9 cellular contexts compared by ENCODE assay signal in genomic region chr2:218860950-218861381, GRCh38. TPM values are rescaled to one million over a fixed set of nuclear protein-coding genes. Genes with fewer than 3 reads are reported as not detected.
DNase-seq lines count a peak whose midpoint lies in the region; TF ChIP-seq lines count a peak whose summit lies in the region.
"Had no signal": no experiment of that assay in that cellular context is flagged by ENCODE, and none has a peak within 500 bp of the region (broad histone marks: within the 10 kb centered on the region; RNA-seq: fewer than 3 reads in every experiment).

No MANE protein-coding gene starts in this region.

- H3K36me3 ChIP-seq in mesodermal cell (ENCODE audit: control insufficient read depth, insufficient read depth, low read length) (no peaks in the 10 kb centered on the region), Karpas-422 (ENCODE audit: insufficient read depth, low read length) (no peaks in the 10 kb centered on the region), MM.1S (replicated peaks; ENCODE audit: insufficient read depth, low read length) (no peaks in the 10 kb centered on the region)

- H3K27me3 ChIP-seq in Karpas-422 (ENCODE audit: low read length) (no peaks in the 10 kb centered on the region), MM.1S (replicated peaks; ENCODE audit: insufficient read depth, low read length) (peaks cover 55% of the 10 kb centered on the region)

- no peaks in the 10 kb centered on the region for H3K9me3 ChIP-seq in mesodermal cell (ENCODE audit: control insufficient read depth, low read length)
- no peaks in the 10 kb centered on the region for H3K9me3 ChIP-seq in Karpas-422 (ENCODE audit: low read length)
- no peaks in the 10 kb centered on the region for H3K9me3 ChIP-seq in MM.1S (replicated peaks; ENCODE audit: insufficient read depth, low read length)

- peak; percentile 48 for DNase-seq in HCEC 1CT
- peak; percentile 97 for DNase-seq in NCI-H524 (lab: John Stamatoyannopoulos, UW)
- peak; percentile 15 to 70 for DNase-seq in cardiac fibroblast (ENCODE audit: low read depth in 2 of 2)
- DNase-seq in cortex of kidney (lab: John Stamatoyannopoulos, UW) = no peak
- DNase-seq in superior temporal gyrus (ENCODE audit: extremely low spot score) = no peak
- no peak for DNase-seq in Karpas-422
- DNase-seq in MM.1S = no peak

- WGBS in mesodermal cell (ENCODE audit: insufficient coverage in 2 of 2), 2 experiments = 1% methylated on average over 16 to 18 of the region's 21 CpGs

- no peak overlapping the region for H3K9ac ChIP-seq in Karpas-422 (ENCODE audit: low read length)
- no peak overlapping the region for H3K9ac ChIP-seq in MM.1S (ENCODE audit: low read length)

- no peaks in the 10 kb centered on the region for H3K9me2 ChIP-seq in Karpas-422 (replicated peaks; ENCODE audit: insufficient read depth, low read length)
- H3K9me2 ChIP-seq in MM.1S (replicated peaks; ENCODE audit: insufficient read depth, low read length) = no peaks in the 10 kb centered on the region

- no peaks in the 10 kb centered on the region for H3F3A ChIP-seq in MM.1S (ENCODE audit: insufficient read depth, low read length)

- H3K4me1 ChIP-seq in mesodermal cell (ENCODE audit: control insufficient read depth, insufficient read depth, low read length, poor library complexity, severe bottlenecking) (peaks cover 19% of the 10 kb centered on the region), Karpas-422 (ENCODE audit: low read length) (no peaks in the 10 kb centered on the region), MM.1S (ENCODE audit: low read length) (0 out of 2 replicates have a peak, but pooled peaks cover 4% of the 10 kb centered on the region)

- H3K4me2 ChIP-seq in Karpas-422 (ENCODE audit: low read depth, low read length, poor library complexity, severe bottlenecking) (no peak overlapping the region), MM.1S (ENCODE audit: low read depth, low read length) (no peak overlapping the region)

- TF ChIP-seq CTCF in cardiac fibroblast (IDR thresholded peaks at IDR 0.05; ENCODE audit: low read depth, low read length) (no peak), MM.1S (IDR thresholded peaks at IDR 0.05; ENCODE audit: low read length) (no peak)

- no peaks in the 10 kb centered on the region for H4K20me1 ChIP-seq in Karpas-422 (ENCODE audit: insufficient read depth, low read depth, low read length)
- H4K20me1 ChIP-seq in MM.1S (ENCODE audit: insufficient read depth, low read length) = no peaks in the 10 kb centered on the region

- H2AFZ ChIP-seq in Karpas-422 (ENCODE audit: low read length) (no peak overlapping the region), MM.1S (ENCODE audit: low read length) (no peak overlapping the region)

- H3K27ac ChIP-seq in mesodermal cell (ENCODE audit: low read depth, low read length, severe bottlenecking) (no peak overlapping the region), Karpas-422 (ENCODE audit: low read length) (no peak overlapping the region), MM.1S (ENCODE audit: low read length) (no peak overlapping the region)
- H3K27ac ChIP-seq: epithelial cell of prostate had no signal

- H3K79me2 ChIP-seq in Karpas-422 (ENCODE audit: low read length) (no peaks in the 10 kb centered on the region), MM.1S (ENCODE audit: low read length) (no peaks in the 10 kb centered on the region)

- no peak overlapping the region for H3K4me3 ChIP-seq in cardiac fibroblast (replicated peaks in 1 of 2; ENCODE audit: low read depth in 2 of 2, low read length in 2 of 2)
- peak overlapping the region; percentile 16 for H3K4me3 ChIP-seq in mesodermal cell (ENCODE audit: extremely low read depth, insufficient read depth, low read length, poor library complexity, severe bottlenecking)
- H3K4me3 ChIP-seq in Karpas-422 (ENCODE audit: low read length) = no peak overlapping the region
- H3K4me3 ChIP-seq in MM.1S (ENCODE audit: low read length) = no peak overlapping the region

RNA-seq across cellular contexts. Expression of gene WNT6, which starts 1.4 kb away (rescaled TPM):
- polyA plus RNA-seq in mesodermal cell (2013, experiment 1 of 2) = 0.22 TPM
- 0.40 TPM for polyA plus RNA-seq in mesodermal cell (2013, experiment 2 of 2)
- total RNA-seq in Karpas-422 (2014; rRNA removed; shearing (Covaris generic); ENCODE audit: low replicate concordance) = 7.8 and 7.9 TPM in 2 replicates

RNA-seq across cellular contexts. Expression of gene WNT10A, which starts 19.7 kb away (rescaled TPM):
- not detected for polyA plus RNA-seq in mesodermal cell (2013, experiment 1 of 2)
- not detected for polyA plus RNA-seq in mesodermal cell (2013, experiment 2 of 2)
- total RNA-seq in Karpas-422 (2014; rRNA removed; shearing (Covaris generic); ENCODE audit: low replicate concordance) = 2.9 and 3.8 TPM in 2 replicates

RNA-seq across cellular contexts. Expression of gene PRKAG3, which starts 29.4 kb away (rescaled TPM):
- polyA plus RNA-seq in mesodermal cell (2013, experiment 1 of 2) = not detected
- polyA plus RNA-seq in mesodermal cell (2013, experiment 2 of 2) = not detected
- not detected in 2 replicates for total RNA-seq in Karpas-422 (2014; rRNA removed; shearing (Covaris generic); ENCODE audit: low replicate concordance)

Comparison
In these comparisons a context has a peak if more than half of its experiments do, and no peak if none do; other contexts are left out.
1. DNase-seq: peak in HCEC 1CT (single experiment), NCI-H524 (2 of 2) and cardiac fibroblast (2 of 2); none in cortex of kidney (single experiment), superior temporal gyrus (single experiment), Karpas-422 (single experiment) and MM.1S (single experiment).